Comparison of ENCODE assay signal across 18 cellular contexts in the genomic region with DNA sequence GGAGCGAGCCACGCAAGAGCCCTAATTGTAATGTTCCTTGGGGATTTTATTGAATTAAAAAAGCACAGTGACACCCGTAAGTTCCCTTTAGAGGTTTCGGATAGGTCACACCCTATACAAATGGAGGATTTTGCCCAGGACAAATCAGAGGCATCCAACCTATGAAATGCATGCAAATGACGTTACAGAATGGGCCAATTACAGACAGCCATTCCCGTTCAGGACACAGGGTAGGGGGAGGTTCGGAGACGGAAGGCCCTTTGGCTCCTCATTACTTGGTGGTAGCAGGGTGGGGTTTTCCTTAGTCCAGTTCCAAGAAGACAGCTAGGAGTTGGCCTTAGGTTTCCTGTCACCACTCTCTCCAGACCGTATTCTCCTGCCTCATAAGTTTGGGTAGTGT.
DNase-seq lines count a peak whose midpoint lies in the region; ATAC-seq and TF ChIP-seq lines count a peak whose summit lies in the region.
"Had no signal": no experiment of that assay in that cellular context is flagged by ENCODE, and none has a peak within 500 bp of the region (broad histone marks: within the 10 kb centered on the region; RNA-seq: fewer than 3 reads in every experiment).

No MANE protein-coding gene starts in this region.

- H3K27me3 ChIP-seq in testis (no peaks in the 10 kb centered on the region), foreskin keratinocyte (no peaks in the 10 kb centered on the region)

- WGBS in testis, 2 donors = 49 to 65% methylated on average over 9 of the region's 9 CpGs

- no peak for TF ChIP-seq CTCF in WTC11 (IDR thresholded peaks at IDR 0.05)
- no peak for TF ChIP-seq CTCF in testis (IDR thresholded peaks at IDR 0.05)
- TF ChIP-seq CTCF in foreskin keratinocyte (conservative IDR thresholded peaks at IDR 0.05) = no peak
- no peak for TF ChIP-seq CTCF in Calu3 (IDR thresholded peaks at IDR 0.05; ENCODE audit: unreplicated experiment)

- H3K36me3 Mint-ChIP-seq in WTC11 = no peaks in the 10 kb centered on the region
- no peaks in the 10 kb centered on the region for H3K36me3 Mint-ChIP-seq in Calu3 (ENCODE audit: insufficient read depth, unreplicated experiment)
- H3K36me3 Mint-ChIP-seq: CD4-positive, alpha-beta memory T cell had no signal

- CTCF ChIA-PET in WTC11 (lab: Charles Lee) = no interaction called here
- CTCF ChIA-PET in Calu3 (lab: Charles Lee) = no interaction called here

- H3K4me3 Mint-ChIP-seq in WTC11 = no peak overlapping the region
- H3K4me3 Mint-ChIP-seq in Calu3 (ENCODE audit: low read depth, unreplicated experiment) = no peak overlapping the region
- H3K4me3 Mint-ChIP-seq: CD4-positive, alpha-beta memory T cell; HFFc6 had no signal

- no peaks in the 10 kb centered on the region for H3K36me3 ChIP-seq in testis (ENCODE audit: low read depth, missing control alignments)
- H3K36me3 ChIP-seq: HAP-1 had no signal

- H3K9me3 Mint-ChIP-seq in WTC11 (peaks cover 14% of the 10 kb centered on the region), Calu3 (ENCODE audit: low read depth, unreplicated experiment) (no peaks in the 10 kb centered on the region)

- H3K27me3 Mint-ChIP-seq in WTC11 (ENCODE audit: low read depth) (no peaks in the 10 kb centered on the region), Calu3 (ENCODE audit: unreplicated experiment) (no peaks in the 10 kb centered on the region)
- H3K27me3 Mint-ChIP-seq: CD4-positive, alpha-beta memory T cell had no signal

- no peak for TF ChIP-seq POLR2A in testis (IDR thresholded peaks at IDR 0.05)

- POLR2A ChIA-PET in WTC11 (lab: Charles Lee) = no interaction called here

- H3K4me1 ChIP-seq in testis (no peaks in the 10 kb centered on the region), foreskin keratinocyte (no peaks in the 10 kb centered on the region)
- H3K4me1 ChIP-seq: A549, HAP-1 had no signal

- no peak overlapping the region for H3K4me3 ChIP-seq in testis
- H3K4me3 ChIP-seq: A549, GM23248, HAP-1 had no signal

- ATAC-seq in WTC11 = peak; percentile 62; the same call in 1 of the 2 replicates
- ATAC-seq in foreskin keratinocyte = no peak
- ATAC-seq: A549 had no signal

- no peak overlapping the region for H3K27ac ChIP-seq in testis
- H3K27ac ChIP-seq in foreskin keratinocyte = no peak overlapping the region
- H3K27ac ChIP-seq: 22Rv1, A549, GM23248 had no signal

- intact Hi-C loops in testis (cut with DNase I; ENCODE audit: low total_unique reads) = no loop called here
- intact Hi-C loops in Calu3 (cut with micrococcal nuclease; ENCODE audit: unreplicated experiment) = no loop called here

- H3K4me1 Mint-ChIP-seq in WTC11 = no peaks in the 10 kb centered on the region
- no peaks in the 10 kb centered on the region for H3K4me1 Mint-ChIP-seq in Calu3 (ENCODE audit: low read depth, unreplicated experiment)
- H3K4me1 Mint-ChIP-seq: CD4-positive, alpha-beta memory T cell had no signal

- BruUV-seq in Calu3 (replicated peaks; lab: Mats Ljungman, UMichigan) = no TSS peak

- DNase-seq in A172 (ENCODE audit: low spot score) (peak; percentile 10), WTC11 (ENCODE audit: low spot score) (no peak), iPS-NIHi11 (ENCODE audit: low spot score) (peak; percentile 11), testis (peak; percentile 16), foreskin keratinocyte (no peak), NCI-H2171 (lab: John Stamatoyannopoulos, UW) (no peak), Calu3 (no peak)
- DNase-seq: ACHN; C1 segment of cervical spinal cord; CD4-positive, alpha-beta memory T cell; COR-L47; DMS153; DND-41; GM23248; HFFc6 had no signal

- H3K9me3 ChIP-seq in testis = no peaks in the 10 kb centered on the region
- H3K9me3 ChIP-seq: A549, HAP-1 had no signal

- H3K27ac Mint-ChIP-seq in WTC11 = no peak overlapping the region
- no peak overlapping the region for H3K27ac Mint-ChIP-seq in Calu3 (ENCODE audit: unreplicated experiment)
- H3K27ac Mint-ChIP-seq: CD4-positive, alpha-beta memory T cell; HFFc6 had no signal

TF ChIP-seq in WTC11, 78 proteins besides CTCF, POLR2A, EP300 and RAD21:
- TF ChIP-seq, protein P1, sequence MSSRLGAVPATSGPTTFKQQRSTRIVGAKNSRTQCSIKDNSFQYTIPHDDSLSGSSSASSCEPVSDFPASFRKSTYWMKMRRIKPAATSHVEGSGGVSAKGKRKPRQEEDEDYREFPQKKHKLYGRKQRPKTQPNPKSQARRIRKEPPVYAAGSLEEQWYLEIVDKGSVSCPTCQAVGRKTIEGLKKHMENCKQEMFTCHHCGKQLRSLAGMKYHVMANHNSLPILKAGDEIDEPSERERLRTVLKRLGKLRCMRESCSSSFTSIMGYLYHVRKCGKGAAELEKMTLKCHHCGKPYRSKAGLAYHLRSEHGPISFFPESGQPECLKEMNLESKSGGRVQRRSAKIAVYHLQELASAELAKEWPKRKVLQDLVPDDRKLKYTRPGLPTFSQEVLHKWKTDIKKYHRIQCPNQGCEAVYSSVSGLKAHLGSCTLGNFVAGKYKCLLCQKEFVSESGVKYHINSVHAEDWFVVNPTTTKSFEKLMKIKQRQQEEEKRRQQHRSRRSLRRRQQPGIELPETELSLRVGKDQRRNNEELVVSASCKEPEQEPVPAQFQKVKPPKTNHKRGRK (CRISPR knock-in tag; IDR thresholded peaks at IDR 0.05; ENCODE audit: borderline replicate concordance) = no peak
- TF ChIP-seq TP53 (CRISPR knock-in tag; IDR thresholded peaks at IDR 0.05) (no peak), SP1 (CRISPR knock-in tag; conservative IDR thresholded peaks at IDR 0.05) (no peak), TCF7 (CRISPR knock-in tag; IDR thresholded peaks at IDR 0.05; ENCODE audit: low read depth) (no peak), ZNF121 (CRISPR knock-in tag; IDR thresholded peaks at IDR 0.05) (no peak), ZNF416 (CRISPR knock-in tag; IDR thresholded peaks at IDR 0.05) (no peak)
- TF ChIP-seq, protein P2, sequence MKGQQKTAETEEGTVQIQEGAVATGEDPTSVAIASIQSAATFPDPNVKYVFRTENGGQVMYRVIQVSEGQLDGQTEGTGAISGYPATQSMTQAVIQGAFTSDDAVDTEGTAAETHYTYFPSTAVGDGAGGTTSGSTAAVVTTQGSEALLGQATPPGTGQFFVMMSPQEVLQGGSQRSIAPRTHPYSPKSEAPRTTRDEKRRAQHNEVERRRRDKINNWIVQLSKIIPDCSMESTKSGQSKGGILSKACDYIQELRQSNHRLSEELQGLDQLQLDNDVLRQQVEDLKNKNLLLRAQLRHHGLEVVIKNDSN (CRISPR knock-in tag; IDR thresholded peaks at IDR 0.05) = no peak
- TF ChIP-seq, protein P3, sequence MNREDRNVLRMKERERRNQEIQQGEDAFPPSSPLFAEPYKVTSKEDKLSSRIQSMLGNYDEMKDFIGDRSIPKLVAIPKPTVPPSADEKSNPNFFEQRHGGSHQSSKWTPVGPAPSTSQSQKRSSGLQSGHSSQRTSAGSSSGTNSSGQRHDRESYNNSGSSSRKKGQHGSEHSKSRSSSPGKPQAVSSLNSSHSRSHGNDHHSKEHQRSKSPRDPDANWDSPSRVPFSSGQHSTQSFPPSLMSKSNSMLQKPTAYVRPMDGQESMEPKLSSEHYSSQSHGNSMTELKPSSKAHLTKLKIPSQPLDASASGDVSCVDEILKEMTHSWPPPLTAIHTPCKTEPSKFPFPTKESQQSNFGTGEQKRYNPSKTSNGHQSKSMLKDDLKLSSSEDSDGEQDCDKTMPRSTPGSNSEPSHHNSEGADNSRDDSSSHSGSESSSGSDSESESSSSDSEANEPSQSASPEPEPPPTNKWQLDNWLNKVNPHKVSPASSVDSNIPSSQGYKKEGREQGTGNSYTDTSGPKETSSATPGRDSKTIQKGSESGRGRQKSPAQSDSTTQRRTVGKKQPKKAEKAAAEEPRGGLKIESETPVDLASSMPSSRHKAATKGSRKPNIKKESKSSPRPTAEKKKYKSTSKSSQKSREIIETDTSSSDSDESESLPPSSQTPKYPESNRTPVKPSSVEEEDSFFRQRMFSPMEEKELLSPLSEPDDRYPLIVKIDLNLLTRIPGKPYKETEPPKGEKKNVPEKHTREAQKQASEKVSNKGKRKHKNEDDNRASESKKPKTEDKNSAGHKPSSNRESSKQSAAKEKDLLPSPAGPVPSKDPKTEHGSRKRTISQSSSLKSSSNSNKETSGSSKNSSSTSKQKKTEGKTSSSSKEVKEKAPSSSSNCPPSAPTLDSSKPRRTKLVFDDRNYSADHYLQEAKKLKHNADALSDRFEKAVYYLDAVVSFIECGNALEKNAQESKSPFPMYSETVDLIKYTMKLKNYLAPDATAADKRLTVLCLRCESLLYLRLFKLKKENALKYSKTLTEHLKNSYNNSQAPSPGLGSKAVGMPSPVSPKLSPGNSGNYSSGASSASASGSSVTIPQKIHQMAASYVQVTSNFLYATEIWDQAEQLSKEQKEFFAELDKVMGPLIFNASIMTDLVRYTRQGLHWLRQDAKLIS (CRISPR knock-in tag; IDR thresholded peaks at IDR 0.05; ENCODE audit: borderline replicate concordance) = no peak

Comparison
In these comparisons a context has a peak if more than half of its experiments do, and no peak if none do; other contexts are left out.
1. DNase-seq: peak in A172 (single experiment), iPS-NIHi11 (single experiment) and testis (single experiment); none in WTC11 (single experiment), foreskin keratinocyte (0 of 2), NCI-H2171 (single experiment) and Calu3 (single experiment).